11 cellular contexts compared by ENCODE assay signal in the genomic region with DNA sequence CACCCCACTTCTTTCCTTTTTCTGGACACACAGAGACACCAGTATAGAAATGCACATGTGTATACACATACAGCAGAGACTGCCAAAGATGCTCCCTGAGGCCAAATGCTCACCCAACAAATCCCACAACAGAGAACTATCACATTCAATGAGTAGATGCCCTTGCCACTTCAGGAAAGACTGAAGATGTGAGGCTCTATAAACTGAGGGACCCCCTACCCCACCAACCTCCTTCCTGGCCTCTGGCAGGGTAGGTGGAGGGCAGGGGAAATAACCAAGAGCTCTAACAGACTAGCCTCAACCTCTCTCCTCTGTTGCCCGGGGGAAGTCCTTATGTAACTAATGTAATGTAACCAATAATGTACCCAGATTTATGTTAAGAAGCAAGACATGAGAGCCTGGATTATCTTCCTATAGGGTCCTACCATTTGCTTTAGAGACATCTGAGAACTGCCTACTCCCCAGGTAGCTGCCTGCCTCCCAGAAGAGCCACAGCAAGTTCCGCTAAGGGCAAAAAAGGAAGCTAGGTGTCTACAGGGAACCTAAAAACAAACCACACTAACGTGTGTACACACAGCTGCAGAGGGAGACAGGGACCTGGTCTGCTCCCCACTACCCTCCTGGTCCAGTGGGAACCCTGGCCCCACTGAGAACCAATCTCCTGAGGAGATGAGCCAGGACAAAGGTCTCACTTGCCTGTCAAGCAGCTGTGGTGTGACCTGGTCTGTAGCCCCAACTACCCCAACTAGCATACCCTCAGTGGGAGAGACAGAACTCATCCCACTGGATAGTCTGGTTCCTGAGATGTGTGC. TPM values are rescaled to one million over a fixed set of nuclear protein-coding genes. Genes with fewer than 3 reads are reported as not detected.
DNase-seq lines count a peak whose midpoint lies in the region; ATAC-seq and TF ChIP-seq lines count a peak whose summit lies in the region.
"Had no signal": no experiment of that assay in that cellular context is flagged by ENCODE, and none has a peak within 500 bp of the region (broad histone marks: within the 10 kb centered on the region; RNA-seq: fewer than 3 reads in every experiment).

No MANE protein-coding gene starts in this region.

- H3K36me3 Mint-ChIP-seq in CD4-positive, CD25-positive, alpha-beta regulatory T cell, result peaks cover 13% of the 10 kb centered on the region
- H3K36me3 Mint-ChIP-seq in activated B cell treated with CpG ODN at 0.5 μM for 24 hours (ENCODE audit: low read depth) (peaks cover 41% of the 10 kb centered on the region), immature natural killer cell (peaks cover 0 to 14% (median 4%) of the 10 kb centered on the region in 3 donors)

- peak; percentile 16 to 18 for ATAC-seq in CD4-positive, CD25-positive, alpha-beta regulatory T cell (ENCODE audit: low read depth in 2 of 2)
- ATAC-seq in GM21786 (IDR thresholded peaks at IDR 0.05; ENCODE audit: unreplicated experiment) (peak; percentile 23), activated B cell treated with CpG ODN at 0.5 μM for 24 hours (ENCODE audit: low read depth) (peak; percentile 26), GM18870 (IDR thresholded peaks at IDR 0.05; ENCODE audit: unreplicated experiment) (no peak)

- H3K27ac ChIP-seq in CD4-positive, CD25-positive, alpha-beta regulatory T cell (ENCODE audit: insufficient read depth, low read length, poor library complexity, severe bottlenecking), result peak overlapping the region; percentile 99
- H3K27ac ChIP-seq in vagina, result no peak overlapping the region
- H3K27ac ChIP-seq: C4-2B, epithelial cell of prostate had no signal

- H3K27ac Mint-ChIP-seq in CD4-positive, CD25-positive, alpha-beta regulatory T cell, result peak overlapping the region; percentile 96 to 98 (median 98)
- H3K27ac Mint-ChIP-seq in activated B cell treated with CpG ODN at 0.5 μM for 24 hours, result peak overlapping the region; percentile 98
- H3K27ac Mint-ChIP-seq in immature natural killer cell, result peak overlapping the region; percentile 93 to 99 (median 95)

- H3K9me3 Mint-ChIP-seq in CD4-positive, CD25-positive, alpha-beta regulatory T cell, result no peaks in the 10 kb centered on the region
- H3K9me3 Mint-ChIP-seq in activated B cell treated with CpG ODN at 0.5 μM for 24 hours (no peaks in the 10 kb centered on the region), immature natural killer cell (no peaks in the 10 kb centered on the region)

- DNase-seq in CD4-positive, CD25-positive, alpha-beta regulatory T cell, result peak in 2 of 3 donors; percentile 45 to 77
- DNase-seq in activated B cell treated with CpG ODN at 0.5 μM for 24 hours (no peak), immature natural killer cell (peak in 2 of 3 donors; percentile 17 to 23), NCI-H2171 (lab: John Stamatoyannopoulos, UW) (no peak), vagina (ENCODE audit: extremely low spot score in 2 of 2) (no peak)
- no peak for DNase-seq in activated effector memory CD4-positive, alpha-beta T cell treated with anti-CD3 and anti-CD28 coated beads, Interleukin-2, amount 50 U/mL, for 16 hours
- DNase-seq: hypothalamus had no signal

- TF ChIP-seq CTCF in activated B cell treated with CpG ODN at 0.5 μM for 24 hours (IDR thresholded peaks at IDR 0.05) (no peak), vagina (IDR thresholded peaks at IDR 0.05) (no peak)

- CTCF ChIA-PET in activated B cell treated with CpG ODN at 0.5 μM for 24 hours (lab: Charles Lee), result interaction anchor here (1.0 to 2.5 kb wide), 3 partner anchors 19 to 48 kb away, joined by 3 to 9 read pairs (median 3); no protein-coding TSS in a partner anchor

- no peaks in the 10 kb centered on the region for H3K36me3 ChIP-seq in CD4-positive, CD25-positive, alpha-beta regulatory T cell (ENCODE audit: control insufficient read depth, insufficient read depth, low read length)
- H3K36me3 ChIP-seq in vagina, result peaks cover 0 to under 1% of the 10 kb centered on the region in 2 donors

- TF ChIP-seq POLR2A in vagina (IDR thresholded peaks at IDR 0.05), result no peak

- no peaks in the 10 kb centered on the region for H3K27me3 Mint-ChIP-seq in CD4-positive, CD25-positive, alpha-beta regulatory T cell
- H3K27me3 Mint-ChIP-seq in activated B cell treated with CpG ODN at 0.5 μM for 24 hours (no peaks in the 10 kb centered on the region), immature natural killer cell (ENCODE audit: low read depth in 3 of 3) (peaks cover 10 to 15% (median 11%) of the 10 kb centered on the region in 3 donors)

- H3K4me3 ChIP-seq in CD4-positive, CD25-positive, alpha-beta regulatory T cell (ENCODE audit: low read depth, low read length), result peak overlapping the region; percentile 65
- H3K4me3 ChIP-seq in vagina, result no peak overlapping the region

- no peaks in the 10 kb centered on the region for H3K9me3 ChIP-seq in CD4-positive, CD25-positive, alpha-beta regulatory T cell (ENCODE audit: control insufficient read depth in 2 of 2, low read length in 2 of 2)
- no peaks in the 10 kb centered on the region for H3K9me3 ChIP-seq in vagina

- H3K4me1 ChIP-seq in CD4-positive, CD25-positive, alpha-beta regulatory T cell (ENCODE audit: control insufficient read depth, insufficient read depth, low read length, poor library complexity, severe bottlenecking), result peaks cover 97% of the 10 kb centered on the region
- peaks cover 21% of the 10 kb centered on the region for H3K4me1 ChIP-seq in vagina

- POLR2A ChIA-PET in activated B cell treated with CpG ODN at 0.5 μM for 24 hours (lab: Charles Lee), result interaction anchor here (0.8 to 17.9 kb wide), 15 partner anchors 13 to 400 kb away, joined by 3 to 718 read pairs (median 9); a partner anchor contains a TSS

- H3K4me1 Mint-ChIP-seq in CD4-positive, CD25-positive, alpha-beta regulatory T cell, result peaks cover 41 to 97% (median 64%) of the 10 kb centered on the region in 4 donors
- H3K4me1 Mint-ChIP-seq in activated B cell treated with CpG ODN at 0.5 μM for 24 hours (peaks cover 92% of the 10 kb centered on the region), immature natural killer cell (peaks cover 89 to 97% of the 10 kb centered on the region in 2 donors)

- H3K27me3 ChIP-seq in CD4-positive, CD25-positive, alpha-beta regulatory T cell (ENCODE audit: control insufficient read depth, insufficient read depth, low read length), result no peaks in the 10 kb centered on the region
- no peaks in the 10 kb centered on the region for H3K27me3 ChIP-seq in vagina

- H3K4me3 Mint-ChIP-seq in CD4-positive, CD25-positive, alpha-beta regulatory T cell, result peak overlapping the region; percentile 80 to 90 (median 88)
- H3K4me3 Mint-ChIP-seq in activated B cell treated with CpG ODN at 0.5 μM for 24 hours, result peak overlapping the region; percentile 57
- H3K4me3 Mint-ChIP-seq in immature natural killer cell, result peak overlapping the region; percentile 75 to 91 (median 82)

- intact Hi-C loops in activated B cell treated with CpG ODN at 0.5 μM for 24 hours (cut with micrococcal nuclease), result loop anchor here (1.0 to 10.0 kb wide), 3 partner anchors 42 to 365 kb away; a partner anchor contains a TSS
- intact Hi-C loops in vagina (cut with DNase I), result no loop called here

RNA-seq across cellular contexts. Expression of a gene that starts 17.8 kb away (rescaled TPM):
- 110 TPM for total RNA-seq in CD4-positive, CD25-positive, alpha-beta regulatory T cell
- 10 to 100 TPM; 20.2 to 38.2 (median 26.4) TPM for polyA plus RNA-seq in CD4-positive, CD25-positive, alpha-beta regulatory T cell
- total RNA-seq in activated B cell treated with CpG ODN at 0.5 μM for 24 hours (76.0 and 78.1 TPM in 2 replicates), vagina (44.7 TPM)
- polyA plus RNA-seq in immature natural killer cell, result 10 to 100 TPM; 25.2 to 35.5 (median 26.7) TPM

RNA-seq across cellular contexts. Expression of a gene that starts 20.8 kb away (rescaled TPM):
- 391 TPM for total RNA-seq in CD4-positive, CD25-positive, alpha-beta regulatory T cell
- polyA plus RNA-seq in CD4-positive, CD25-positive, alpha-beta regulatory T cell, result 100 to 1,000 TPM; 475 to 549 (median 501) TPM
- 321 and 351 TPM in 2 replicates for total RNA-seq in activated B cell treated with CpG ODN at 0.5 μM for 24 hours
- polyA plus RNA-seq in immature natural killer cell, result 100 to 1,000 TPM in 2 of 3 donors, 10 to 100 TPM in 1; 86.0 to 158 (median 146) TPM
- 11.5 TPM for total RNA-seq in vagina

RNA-seq across cellular contexts. Expression of a gene that starts 28.2 kb away (rescaled TPM):
- total RNA-seq in CD4-positive, CD25-positive, alpha-beta regulatory T cell, result 50.0 TPM
- 10 to 100 TPM in 2 of 4 donors, 1 to 10 TPM in 2; 7.4 to 13.8 (median 9.0) TPM for polyA plus RNA-seq in CD4-positive, CD25-positive, alpha-beta regulatory T cell
- total RNA-seq in activated B cell treated with CpG ODN at 0.5 μM for 24 hours (17.3 and 18.4 TPM in 2 replicates), vagina (7.1 TPM)
- polyA plus RNA-seq in immature natural killer cell, result 10 to 100 TPM; 17.0 to 20.6 (median 20.2) TPM

RNA-seq across cellular contexts. Expression of a gene that starts 32.0 kb away (rescaled TPM):
- total RNA-seq in CD4-positive, CD25-positive, alpha-beta regulatory T cell, result 2.3 TPM
- polyA plus RNA-seq in CD4-positive, CD25-positive, alpha-beta regulatory T cell, result under 1 TPM; 0.05 to 0.11 (median 0.07) TPM
- total RNA-seq in activated B cell treated with CpG ODN at 0.5 μM for 24 hours (0.66 and 1.8 TPM in 2 replicates), vagina (2.0 TPM)
- under 1 TPM in 1 of 3 donors, not detected in 2; 0.12 TPM for polyA plus RNA-seq in immature natural killer cell

RNA-seq across cellular contexts. Expression of a gene that starts 41.9 kb away (rescaled TPM):
- 70.0 TPM for total RNA-seq in CD4-positive, CD25-positive, alpha-beta regulatory T cell
- 10 to 100 TPM; 83.7 to 98.9 (median 95.8) TPM for polyA plus RNA-seq in CD4-positive, CD25-positive, alpha-beta regulatory T cell
- 81.6 and 91.5 TPM in 2 replicates for total RNA-seq in activated B cell treated with CpG ODN at 0.5 μM for 24 hours
- 100 to 1,000 TPM in 2 of 3 donors, 10 to 100 TPM in 1; 92.6 to 118 (median 108) TPM for polyA plus RNA-seq in immature natural killer cell
- 67.5 TPM for total RNA-seq in vagina

Comparison
In these comparisons a context has a peak if more than half of its experiments do, and no peak if none do; other contexts are left out.
1. DNase-seq: peak in CD4-positive, CD25-positive, alpha-beta regulatory T cell (2 of 3) and immature natural killer cell (2 of 3); none in activated B cell treated with CpG ODN at 0.5 μM for 24 hours (single experiment), activated effector memory CD4-positive, alpha-beta T cell treated with anti-CD3 and anti-CD28 coated beads, Interleukin-2, amount 50 U/mL, for 16 hours (single experiment), NCI-H2171 (single experiment) and vagina (0 of 2).
2. RNA of a gene that starts 20.8 kb away (total RNA-seq): 391 TPM in CD4-positive, CD25-positive, alpha-beta regulatory T cell (single experiment) and 321 to 351 TPM in activated B cell treated with CpG ODN at 0.5 μM for 24 hours; 11.5 TPM in vagina (single experiment); every median in the first group is over 10 times any median in the second.
3. Peak in every context shown above with its lines, with median percentiles within 50 percentile points of each other: H3K27ac Mint-ChIP-seq and H3K4me3 Mint-ChIP-seq.